ENCODE assay signal across 23 cellular contexts in the genomic region with DNA sequence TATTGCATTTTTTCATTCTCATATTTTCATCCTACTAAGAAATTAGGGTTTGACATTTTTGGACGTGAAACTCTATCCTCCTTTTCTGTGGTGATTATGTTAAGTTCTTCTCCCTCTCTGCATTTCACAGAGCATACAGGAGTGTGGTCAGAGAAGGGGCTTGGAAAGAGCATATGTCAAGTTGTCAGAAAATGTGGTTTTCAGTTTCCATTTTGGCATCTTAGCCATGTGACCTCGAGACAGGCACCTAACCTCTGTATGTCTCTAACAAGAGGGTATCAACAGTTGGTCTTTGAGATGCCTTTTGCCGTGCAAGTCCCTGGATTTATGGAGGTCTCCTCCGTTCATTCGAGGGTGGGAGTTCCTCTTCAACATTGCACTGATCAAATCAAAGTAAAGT.
DNase-seq lines count a peak whose midpoint lies in the region; ATAC-seq, FAIRE-seq and TF ChIP-seq lines count a peak whose summit lies in the region.
"Had no signal": no experiment of that assay in that cellular context is flagged by ENCODE, and none has a peak within 500 bp of the region (broad histone marks: within the 10 kb centered on the region; RNA-seq: fewer than 3 reads in every experiment).

No MANE protein-coding gene starts in this region.

- WGBS in testis, 2 donors = 43 to 51% methylated on average over 5 of the region's 5 CpGs

- no peak for ATAC-seq in lower lobe of right lung
- no peak for ATAC-seq in HG03025 (IDR thresholded peaks at IDR 0.05; ENCODE audit: low FRiP score, unreplicated experiment)
- ATAC-seq in HG03439 (IDR thresholded peaks at IDR 0.05; ENCODE audit: unreplicated experiment) = no peak
- ATAC-seq: HepG2, PC-3, T-cell had no signal

- TF ChIP-seq POLR2A in testis (IDR thresholded peaks at IDR 0.05) = no peak

- no peak overlapping the region for H3K9ac ChIP-seq in KMS-11
- H3K9ac ChIP-seq: SK-N-SH had no signal

- no peaks in the 10 kb centered on the region for H4K20me1 ChIP-seq in KMS-11 (ENCODE audit: insufficient read depth)

- H3K4me1 ChIP-seq in KMS-11 (ENCODE audit: low read depth, poor library complexity, severe bottlenecking) = peaks cover 21% of the 10 kb centered on the region
- H3K4me1 ChIP-seq in lower lobe of right lung = no peaks in the 10 kb centered on the region
- H3K4me1 ChIP-seq in testis = no peaks in the 10 kb centered on the region

- H3K27me3 ChIP-seq in KMS-11 (ENCODE audit: insufficient read depth, low read depth) = no peaks in the 10 kb centered on the region
- no peaks in the 10 kb centered on the region for H3K27me3 ChIP-seq in bronchial epithelial cell (ENCODE audit: control insufficient read depth, insufficient read depth, low read length)
- no peaks in the 10 kb centered on the region for H3K27me3 ChIP-seq in lower lobe of right lung (ENCODE audit: low read depth)
- no peaks in the 10 kb centered on the region for H3K27me3 ChIP-seq in testis

- H3K4me3 ChIP-seq in KMS-11 (IDR thresholded peaks at IDR 0.05; ENCODE audit: insufficient read depth, low read depth, low read length) (no peak overlapping the region), bronchial epithelial cell (ENCODE audit: low read depth, low read length) (no peak overlapping the region), lower lobe of right lung (no peak overlapping the region), testis (no peak overlapping the region)

- no peaks in the 10 kb centered on the region for H3K79me2 ChIP-seq in KMS-11 (ENCODE audit: insufficient read depth, low read depth)

- peak overlapping the region; percentile 1; the same call in 1 of the 2 replicates for H2AFZ ChIP-seq in KMS-11 (ENCODE audit: low read depth)

- DNase-seq in NOMO-1 treated with DMSO at 0.1 percent for 48 hours (lab: John Stamatoyannopoulos, UW; ENCODE audit: unreplicated experiment) = peak; percentile 6
- no peak for DNase-seq in NOMO-1 treated with dmso at 0.1 percent for 144 hours (lab: John Stamatoyannopoulos, UW; ENCODE audit: unreplicated experiment)
- no peak for DNase-seq in bronchial epithelial cell (ENCODE audit: low read depth)
- no peak for DNase-seq in lower lobe of right lung
- DNase-seq in testis = no peak
- DNase-seq: 8988T, H9, KG1, NCI-H1092 treated with DMSO at 0.1 percent for 48 hours, NCI-H146, NCI-H2029 treated with DMSO at 0.1 percent for 48 hours, NCI-H2171, NCI-H526, PC-3, RPMI8226, SHP77 treated with DMSO at 0.1 percent for 48 hours, SK-N-SH, T-cell had no signal

- H3K9me3 ChIP-seq in lower lobe of right lung (no peaks in the 10 kb centered on the region), testis (no peaks in the 10 kb centered on the region)
- H3K9me3 ChIP-seq: SK-N-SH had no signal

- intact Hi-C loops in lower lobe of right lung (cut with DNase I) = no loop called here
- intact Hi-C loops in testis (cut with DNase I; ENCODE audit: low total_unique reads) = no loop called here

- H3K4me2 ChIP-seq in KMS-11 = peak overlapping the region; percentile 6
- H3K4me2 ChIP-seq: SK-N-SH had no signal

- peak; percentile 28 for FAIRE-seq in bronchial epithelial cell (lab: Jason Lieb, UNC)
- FAIRE-seq: G401.6, HepG2 had no signal

- no peaks in the 10 kb centered on the region for H3K36me3 ChIP-seq in KMS-11 (ENCODE audit: insufficient read depth)
- no peaks in the 10 kb centered on the region for H3K36me3 ChIP-seq in bronchial epithelial cell (ENCODE audit: control insufficient read depth, insufficient read depth, low read length)
- H3K36me3 ChIP-seq in lower lobe of right lung = no peaks in the 10 kb centered on the region
- no peaks in the 10 kb centered on the region for H3K36me3 ChIP-seq in testis (ENCODE audit: low read depth, missing control alignments)

- H3K27ac ChIP-seq in KMS-11 (no peak overlapping the region), lower lobe of right lung (no peak overlapping the region), testis (no peak overlapping the region)

- TF ChIP-seq CTCF in KMS-11 (conservative IDR thresholded peaks at IDR 0.05; ENCODE audit: low read depth, low read length) (no peak), bronchial epithelial cell (IDR thresholded peaks at IDR 0.05; ENCODE audit: insufficient read depth, low read length, severe bottlenecking) (no peak), lower lobe of right lung (IDR thresholded peaks at IDR 0.05) (no peak), testis (IDR thresholded peaks at IDR 0.05) (no peak)
